ENCODE assay signal across 8 cellular contexts in genomic region chr9:125190371-125190801, GRCh38. TPM values are rescaled to one million over a fixed set of nuclear protein-coding genes. Genes with fewer than 3 reads are reported as not detected.
DNase-seq lines count a peak whose midpoint lies in the region; ATAC-seq, FAIRE-seq and TF ChIP-seq lines count a peak whose summit lies in the region.

No MANE protein-coding gene starts in this region.

- H2AFZ ChIP-seq in H1 (ENCODE audit: low read length), result peak overlapping the region; percentile 95

- no peak overlapping the region for H4K5ac ChIP-seq in H1 (ENCODE audit: insufficient read length, low read depth, low read length)

- CTCF ChIA-PET in H1 (lab: Charles Lee; ENCODE audit: partially characterized antibody), result interaction anchor here (0.6 to 0.9 kb wide), 2 partner anchors 9 to 144 kb away, joined by 3 read pairs; no protein-coding TSS in a partner anchor

- H3K18ac ChIP-seq in H1 (ENCODE audit: extremely low read depth, low read length), result no peak overlapping the region

- peak overlapping the region; percentile 80 for H3K27ac ChIP-seq in H1 (ENCODE audit: low read depth, low read length)

- peaks cover 0 to 3% (median 1%) of the 10 kb centered on the region in 4 experiments; a peak in 1 of 7 replicates for H3K4me1 ChIP-seq in H1 (replicated peaks in 1 of 4; ENCODE audit: control insufficient read depth in 3 of 4, insufficient read depth in 4 of 4, low read length in 3 of 4)

- FAIRE-seq in H1 (lab: Jason Lieb, UNC), result no peak

- peaks cover 36% of the 10 kb centered on the region for H3K4me1 Mint-ChIP-seq in T-helper 1 cell treated with Interleukin-12 subunit alpha and Interleukin-12 subunit beta and Interleukin-4 antibody, amounts not matched to agents 30 μg/mL and 1 μg/mL, for 36 hours (ENCODE audit: low read depth)
- peaks cover 17% of the 10 kb centered on the region for H3K4me1 Mint-ChIP-seq in neural crest cell

- H2BK5ac ChIP-seq in H1 (ENCODE audit: low read depth, low read length), result no peak overlapping the region

- no peaks in the 10 kb centered on the region for H3K27me3 ChIP-seq in H1 (replicated peaks in 1 of 4; ENCODE audit: control insufficient read depth in 3 of 4, extremely low read depth in 1 of 4, insufficient read depth in 3 of 4, low read length in 3 of 4)

- H3K4me2 ChIP-seq in H1 (ENCODE audit: insufficient read depth in 1 of 2, low read depth in 2 of 2, low read length in 2 of 2), result peak overlapping the region; percentile 71 to 76

- H3K23ac ChIP-seq in H1 (ENCODE audit: insufficient read length), result no peak overlapping the region

- no peak for TF ChIP-seq CTCF in H1 (IDR thresholded peaks at IDR 0.05; ENCODE audit: control extremely low read depth in 1 of 3, insufficient read depth in 1 of 3, low read depth in 1 of 3, low read length in 3 of 3)
- no peak for TF ChIP-seq CTCF in neural crest cell (conservative IDR thresholded peaks at IDR 0.05)

- DNase-seq in NCI-H146 (lab: John Stamatoyannopoulos, UW), result peak; percentile 34
- DNase-seq in NCI-H146 treated with DMSO at 0.1 percent for 48 hours (lab: John Stamatoyannopoulos, UW; ENCODE audit: unreplicated experiment), result no peak
- DNase-seq in H1 (ENCODE audit: low read depth in 1 of 2, low spot score in 2 of 2), result no peak
- no peak for DNase-seq in neural crest cell (ENCODE audit: low read depth, low spot score)
- DNase-seq in SIG-M5 (lab: John Stamatoyannopoulos, UW), result no peak
- DNase-seq in hippocampal formation (lab: John Stamatoyannopoulos, UW), result no peak

- no peak for TF ChIP-seq EP300 in H1 (IDR thresholded peaks at IDR 0.05; ENCODE audit: borderline replicate concordance in 1 of 2, low read depth in 2 of 2, low read length in 2 of 2)

- H3K79me1 ChIP-seq in H1 (ENCODE audit: low read depth, low read length), result no peaks in the 10 kb centered on the region

- no peak overlapping the region for H2BK20ac ChIP-seq in H1 (ENCODE audit: low read length)

- H2BK12ac ChIP-seq in H1 (ENCODE audit: low read depth, low read length), result no peak overlapping the region

- peaks cover 4% of the 10 kb centered on the region; the same call in 1 of the 2 replicates for H3K23me2 ChIP-seq in H1 (ENCODE audit: low read depth, low read length)

- H2BK120ac ChIP-seq in H1 (replicated peaks; ENCODE audit: low read depth, low read length), result no peak overlapping the region

- WGBS in H1 (ENCODE audit: extremely low coverage in 1 of 2, insufficient coverage in 1 of 2, insufficient read length in 1 of 2, insufficient replicate concordance in 2 of 2, low coverage in 1 of 2, low lambda C conversion rate in 2 of 2, missing lambda C conversion rate in 1 of 2), 2 experiments, result 79% methylated on average over 13 of the region's 13 CpGs; no CpG with 5 or more reads in 1 of the 2 experiments

- H3K9ac ChIP-seq in H1 (replicated peaks in 1 of 4; ENCODE audit: extremely low read depth in 1 of 4, low read depth in 3 of 4, low read length in 3 of 4), result peak overlapping the region; percentile 36 to 74 (median 66); a peak in 6 of 7 replicates

- H4K20me1 ChIP-seq in H1 (replicated peaks in 1 of 2; ENCODE audit: control insufficient read depth in 1 of 2, insufficient read depth in 2 of 2, low read length in 2 of 2), result peaks cover 2 to 3% of the 10 kb centered on the region in 2 experiments

- no peak overlapping the region for H4K8ac ChIP-seq in H1 (ENCODE audit: extremely low read depth, insufficient read depth, low read length)

- no peak overlapping the region for H2AK5ac ChIP-seq in H1 (ENCODE audit: low read depth, low read length)

- H3K56ac ChIP-seq in H1 (replicated peaks; ENCODE audit: insufficient read length, low read depth, low read length), result no peak overlapping the region

- no peaks in the 10 kb centered on the region for H3K27me3 Mint-ChIP-seq in T-helper 1 cell treated with Interleukin-12 subunit alpha and Interleukin-12 subunit beta and Interleukin-4 antibody, amounts not matched to agents 30 μg/mL and 1 μg/mL, for 36 hours (ENCODE audit: low read depth)
- H3K27me3 Mint-ChIP-seq in neural crest cell (ENCODE audit: low read depth), result no peaks in the 10 kb centered on the region

- TF ChIP-seq POLR2A in H1 (IDR thresholded peaks at IDR 0.05; ENCODE audit: control extremely low read depth in 1 of 2, low read depth in 2 of 2, low read length in 2 of 2), result no peak; a peak in 1 of 3 replicates

- H3K79me2 ChIP-seq in H1 (ENCODE audit: control insufficient read depth in 1 of 2, insufficient read depth in 2 of 2, low read length in 2 of 2), result peaks cover 13 to 40% of the 10 kb centered on the region in 2 experiments

- POLR2A ChIA-PET in H1 (lab: Charles Lee; ENCODE audit: partially characterized antibody), result interaction anchor here (0.8 to 1.4 kb wide), 3 partner anchors 8 to 333 kb away, joined by 3 to 10 read pairs (median 5); no protein-coding TSS in a partner anchor

- no peak overlapping the region for H3K14ac ChIP-seq in H1 (ENCODE audit: insufficient read length)

- peak overlapping the region; percentile 95 to 99 (median 96) for H3K4me3 ChIP-seq in H1 (ENCODE audit: extremely low read depth in 1 of 4, insufficient read depth in 2 of 4, low read depth in 3 of 4, low read length in 4 of 4)

- peak overlapping the region; percentile 90 for H3K27ac Mint-ChIP-seq in T-helper 1 cell treated with Interleukin-12 subunit alpha and Interleukin-12 subunit beta and Interleukin-4 antibody, amounts not matched to agents 30 μg/mL and 1 μg/mL, for 36 hours
- peak overlapping the region; percentile 99 for H3K27ac Mint-ChIP-seq in neural crest cell (ENCODE audit: unreplicated experiment)

- H3K4ac ChIP-seq in H1 (replicated peaks; ENCODE audit: insufficient read length, low read depth, low read length), result no peak overlapping the region

- no peaks in the 10 kb centered on the region for H3K36me3 Mint-ChIP-seq in T-helper 1 cell treated with Interleukin-12 subunit alpha and Interleukin-12 subunit beta and Interleukin-4 antibody, amounts not matched to agents 30 μg/mL and 1 μg/mL, for 36 hours (ENCODE audit: low read depth)
- no peaks in the 10 kb centered on the region for H3K36me3 Mint-ChIP-seq in neural crest cell (ENCODE audit: low read depth)

- TF ChIP-seq RAD21 in H1 (IDR thresholded peaks at IDR 0.05 in 1 of 2, conservative IDR thresholded peaks at IDR 0.05 in 1 of 2; ENCODE audit: low read depth in 2 of 2, low read length in 2 of 2), result no peak

- ATAC-seq in GM19467 (IDR thresholded peaks at IDR 0.05; ENCODE audit: unreplicated experiment), result no peak

- no peak overlapping the region for H4K91ac ChIP-seq in H1 (replicated peaks; ENCODE audit: insufficient read length, low read length)

- H3K9me3 Mint-ChIP-seq in T-helper 1 cell treated with Interleukin-12 subunit alpha and Interleukin-12 subunit beta and Interleukin-4 antibody, amounts not matched to agents 30 μg/mL and 1 μg/mL, for 36 hours, result no peaks in the 10 kb centered on the region
- H3K9me3 Mint-ChIP-seq in neural crest cell, result no peaks in the 10 kb centered on the region

- peak overlapping the region; percentile 91 for H3K4me3 Mint-ChIP-seq in T-helper 1 cell treated with Interleukin-12 subunit alpha and Interleukin-12 subunit beta and Interleukin-4 antibody, amounts not matched to agents 30 μg/mL and 1 μg/mL, for 36 hours
- H3K4me3 Mint-ChIP-seq in neural crest cell, result peak overlapping the region; percentile 99

- no peaks in the 10 kb centered on the region for H3K36me3 ChIP-seq in H1 (ENCODE audit: control insufficient read depth in 2 of 4, insufficient read depth in 4 of 4, low read length in 3 of 4)

- H2BK15ac ChIP-seq in H1 (ENCODE audit: low read length), result no peak overlapping the region

- no peaks in the 10 kb centered on the region for H3K9me3 ChIP-seq in H1 (ENCODE audit: insufficient read depth in 2 of 2, low read depth in 1 of 2, low read length in 1 of 2)

RNA-seq across cellular contexts. Expression of gene PPP6C, which starts 0.8 kb away (rescaled TPM):
- 50.0 and 52.3 TPM in 2 replicates for total RNA-seq in H1 (2021; fragmentation: NEBNext Ultra II Directional; extraction: Animal tissue kit (Norgen Biotek cat#: 25700))
- polyA plus RNA-seq in H1 (2011; rRNA removed), result 14.2 and 22.8 TPM in 2 replicates
- polyA plus RNA-seq in H1 (2011; cell fraction: cytosol; rRNA removed), result 25.8 TPM
- 3.5 TPM for polyA plus RNA-seq in H1 (2011; cell fraction: nucleus; rRNA removed)
- 20.0 to 39.4 TPM (median 23.2 TPM) in 4 replicates for polyA plus RNA-seq in H1 (2012, experiment 1 of 2)
- polyA plus RNA-seq in H1 (2012, experiment 2 of 2), result 9.8 TPM
- 27.1 TPM for polyA plus RNA-seq in H1 (2013, experiment 1 of 2)
- polyA plus RNA-seq in H1 (2013, experiment 2 of 2), result 26.8 TPM
- polyA minus RNA-seq in H1 (2011; rRNA and poly(A)+ RNA removed), result 28.8 and 31.8 TPM in 2 replicates
- 21.6 TPM for polyA minus RNA-seq in H1 (2011; cell fraction: cytosol; rRNA and poly(A)+ RNA removed)
- polyA minus RNA-seq in H1 (2011; cell fraction: nucleus; rRNA and poly(A)+ RNA removed), result 12.7 TPM
- total RNA-seq in neural crest cell, result 45.3 and 46.2 TPM in 2 replicates

RNA-seq across cellular contexts. Expression of gene RABEPK, which starts 10.0 kb away (rescaled TPM):
- total RNA-seq in H1 (2021; fragmentation: NEBNext Ultra II Directional; extraction: Animal tissue kit (Norgen Biotek cat#: 25700)), result 32.6 and 34.3 TPM in 2 replicates
- 25.4 and 26.3 TPM in 2 replicates for polyA plus RNA-seq in H1 (2011; rRNA removed)
- 34.1 TPM for polyA plus RNA-seq in H1 (2011; cell fraction: cytosol; rRNA removed)
- polyA plus RNA-seq in H1 (2011; cell fraction: nucleus; rRNA removed), result 21.3 TPM
- 35.3 to 41.9 TPM (median 38.1 TPM) in 4 replicates for polyA plus RNA-seq in H1 (2012, experiment 1 of 2)
- 45.9 TPM for polyA plus RNA-seq in H1 (2012, experiment 2 of 2)
- 20.6 TPM for polyA plus RNA-seq in H1 (2013, experiment 1 of 2)
- 22.0 TPM for polyA plus RNA-seq in H1 (2013, experiment 2 of 2)
- 23.2 and 25.1 TPM in 2 replicates for polyA minus RNA-seq in H1 (2011; rRNA and poly(A)+ RNA removed)
- polyA minus RNA-seq in H1 (2011; cell fraction: cytosol; rRNA and poly(A)+ RNA removed), result 9.4 TPM
- 10.3 TPM for polyA minus RNA-seq in H1 (2011; cell fraction: nucleus; rRNA and poly(A)+ RNA removed)
- 26.6 and 27.5 TPM in 2 replicates for total RNA-seq in neural crest cell

RNA-seq across cellular contexts. Expression of gene SCAI, which starts 47.1 kb away (rescaled TPM):
- 19.8 and 21.8 TPM in 2 replicates for total RNA-seq in H1 (2021; fragmentation: NEBNext Ultra II Directional; extraction: Animal tissue kit (Norgen Biotek cat#: 25700))
- polyA plus RNA-seq in H1 (2011; rRNA removed), result 6.1 and 6.4 TPM in 2 replicates
- polyA plus RNA-seq in H1 (2011; cell fraction: cytosol; rRNA removed), result 8.2 TPM
- polyA plus RNA-seq in H1 (2011; cell fraction: nucleus; rRNA removed), result 9.4 TPM
- polyA plus RNA-seq in H1 (2012, experiment 1 of 2), result 7.1 to 7.7 TPM (median 7.3 TPM) in 4 replicates
- polyA plus RNA-seq in H1 (2012, experiment 2 of 2), result 0.30 TPM
- 8.4 TPM for polyA plus RNA-seq in H1 (2013, experiment 1 of 2)
- 8.9 TPM for polyA plus RNA-seq in H1 (2013, experiment 2 of 2)
- 27.3 and 32.7 TPM in 2 replicates for polyA minus RNA-seq in H1 (2011; rRNA and poly(A)+ RNA removed)
- polyA minus RNA-seq in H1 (2011; cell fraction: cytosol; rRNA and poly(A)+ RNA removed), result 17.0 TPM
- 35.2 TPM for polyA minus RNA-seq in H1 (2011; cell fraction: nucleus; rRNA and poly(A)+ RNA removed)
- 13.1 and 15.2 TPM in 2 replicates for total RNA-seq in neural crest cell

RNA-seq across cellular contexts. Expression of gene HSPA5, which starts 50.8 kb away (rescaled TPM):
- total RNA-seq in H1 (2021; fragmentation: NEBNext Ultra II Directional; extraction: Animal tissue kit (Norgen Biotek cat#: 25700)), result 352 and 354 TPM in 2 replicates
- polyA plus RNA-seq in H1 (2011; rRNA removed), result 78.0 and 91.3 TPM in 2 replicates
- 128 TPM for polyA plus RNA-seq in H1 (2011; cell fraction: cytosol; rRNA removed)
- 96.8 TPM for polyA plus RNA-seq in H1 (2011; cell fraction: nucleus; rRNA removed)
- polyA plus RNA-seq in H1 (2012, experiment 1 of 2), result 251 to 360 TPM (median 281 TPM) in 4 replicates
- 57.3 TPM for polyA plus RNA-seq in H1 (2012, experiment 2 of 2)
- polyA plus RNA-seq in H1 (2013, experiment 1 of 2), result 516 TPM
- polyA plus RNA-seq in H1 (2013, experiment 2 of 2), result 503 TPM
- 106 and 124 TPM in 2 replicates for polyA minus RNA-seq in H1 (2011; rRNA and poly(A)+ RNA removed)
- 124 TPM for polyA minus RNA-seq in H1 (2011; cell fraction: cytosol; rRNA and poly(A)+ RNA removed)
- polyA minus RNA-seq in H1 (2011; cell fraction: nucleus; rRNA and poly(A)+ RNA removed), result 63.5 TPM
- 175 and 182 TPM in 2 replicates for total RNA-seq in neural crest cell
